1 cellular context compared by ENCODE assay signal in genomic region chr12:116969615-116970575, GRCh38.
TF ChIP-seq lines count a peak whose summit lies in the region.

No MANE protein-coding gene starts in this region.

TF ChIP-seq in HepG2, 621 proteins besides CTCF, POLR2A, EP300 and RAD21 (continued from another document):
- TF ChIP-seq HMGXB4 (CRISPR knock-in tag; IDR thresholded peaks at IDR 0.05; ENCODE audit: borderline replicate concordance in 1 of 2, low read depth in 1 of 2) (no peak), ZNF598 (CRISPR knock-in tag; IDR thresholded peaks at IDR 0.05; ENCODE audit: borderline replicate concordance) (no peak), CEBPZ (IDR thresholded peaks at IDR 0.05; ENCODE audit: low read length) (no peak), ZNF724P (CRISPR knock-in tag; IDR thresholded peaks at IDR 0.05; ENCODE audit: borderline replicate concordance) (no peak), ATF2 (CRISPR knock-in tag; IDR thresholded peaks at IDR 0.05) (no peak), ZFP90 (CRISPR knock-in tag; IDR thresholded peaks at IDR 0.05; ENCODE audit: borderline replicate concordance) (no peak), REPIN1 (CRISPR knock-in tag; IDR thresholded peaks at IDR 0.05; ENCODE audit: borderline replicate concordance, low read depth) (no peak), ZNF576 (CRISPR knock-in tag; IDR thresholded peaks at IDR 0.05) (no peak), SIN3A (IDR thresholded peaks at IDR 0.05; ENCODE audit: borderline replicate concordance, low read depth, low read length) (no peak), THYN1 (CRISPR knock-in tag; IDR thresholded peaks at IDR 0.05; ENCODE audit: borderline replicate concordance, low read depth) (no peak), ZMYM3 (CRISPR knock-in tag; IDR thresholded peaks at IDR 0.05) (no peak), NCOR1 (IDR thresholded peaks at IDR 0.05; ENCODE audit: borderline replicate concordance, low read length) (no peak), KLF15 (CRISPR knock-in tag; IDR thresholded peaks at IDR 0.05; ENCODE audit: borderline replicate concordance) (no peak)
